Comparison of ENCODE assay signal across 14 cellular contexts in genomic region chr1:48039088-48040049, GRCh38. TPM values are rescaled to one million over a fixed set of nuclear protein-coding genes. Genes with fewer than 3 reads are reported as not detected.
DNase-seq lines count a peak whose midpoint lies in the region; ATAC-seq, FAIRE-seq and TF ChIP-seq lines count a peak whose summit lies in the region.
"Had no signal": no experiment of that assay in that cellular context is flagged by ENCODE, and none has a peak within 500 bp of the region (broad histone marks: within the 10 kb centered on the region; RNA-seq: fewer than 3 reads in every experiment).

No MANE protein-coding gene starts in this region.

- H2AK9ac ChIP-seq in IMR-90 (replicated peaks; ENCODE audit: low read depth, low read length, poor library complexity), result no peak overlapping the region

- ATAC-seq in GM19023 (IDR thresholded peaks at IDR 0.05; ENCODE audit: unreplicated experiment) (peak; percentile 64), IMR-90 (ENCODE audit: low read depth) (no peak)

- H3K4me3 ChIP-seq in A673 (ENCODE audit: low read depth, low read length, poor library complexity, severe bottlenecking), result no peak overlapping the region
- H3K4me3 ChIP-seq in IMR-90 (ENCODE audit: insufficient read depth, low read depth, low read length), result no peak overlapping the region
- no peak overlapping the region for H3K4me3 ChIP-seq in fibroblast of the aortic adventitia (ENCODE audit: low read depth, low read length)

- no peak overlapping the region for H2AK5ac ChIP-seq in IMR-90 (ENCODE audit: low read depth, low read length)

- TF ChIP-seq RAD21 in IMR-90 (IDR thresholded peaks at IDR 0.05; ENCODE audit: low read length), result no peak

- no peak overlapping the region for H2BK20ac ChIP-seq in IMR-90 (ENCODE audit: low read depth, low read length)

- TF ChIP-seq CTCF in A673 (conservative IDR thresholded peaks at IDR 0.05; ENCODE audit: low read depth, low read length) (no peak), IMR-90 (conservative IDR thresholded peaks at IDR 0.05; ENCODE audit: low read depth, low read length) (no peak), fibroblast of the aortic adventitia (IDR thresholded peaks at IDR 0.05; ENCODE audit: insufficient read depth, low read length) (no peak), D721Med (IDR thresholded peaks at IDR 0.05; ENCODE audit: insufficient read depth, missing control alignments) (no peak)

- H4K8ac ChIP-seq in IMR-90 (ENCODE audit: low read depth in 2 of 2, low read length in 2 of 2), result no peak overlapping the region

- no peak for TF ChIP-seq POLR2A in IMR-90 (IDR thresholded peaks at IDR 0.05; ENCODE audit: low read depth, low read length)

- BruUV-seq in A673 (replicated peaks; lab: Mats Ljungman, UMichigan) (no TSS peak), IMR-90 (replicated peaks; lab: Mats Ljungman, UMichigan) (no TSS peak)

- no peak overlapping the region for H3K14ac ChIP-seq in IMR-90 (replicated peaks; ENCODE audit: low read depth, low read length)

- no peak for FAIRE-seq in D721Med (lab: Jason Lieb, UNC)

- no peak overlapping the region for H3K4ac ChIP-seq in IMR-90 (ENCODE audit: low read depth, low read length)

- in situ Hi-C loops in IMR-90 (cut with MboI; ENCODE audit: low sequenced_read_pairs), result no loop called here

- H3K4me1 ChIP-seq in A673 (ENCODE audit: insufficient read depth, low read length, poor library complexity, severe bottlenecking) (peaks cover 7% of the 10 kb centered on the region), IMR-90 (ENCODE audit: control insufficient read depth, insufficient read depth, low read length) (no peaks in the 10 kb centered on the region)

- no peak overlapping the region for H3K56ac ChIP-seq in IMR-90 (ENCODE audit: extremely low read depth, insufficient read depth, low read length)

- H4K20me1 ChIP-seq in IMR-90 (ENCODE audit: insufficient read depth, low read length), result no peaks in the 10 kb centered on the region

- H3K18ac ChIP-seq in IMR-90 (ENCODE audit: low read depth, low read length), result no peak overlapping the region

- POLR2A ChIA-PET in A673 (lab: Charles Lee; ENCODE audit: low non-redundant PET) (no interaction called here), IMR-90 (lab: Charles Lee; ENCODE audit: unreplicated experiment) (no interaction called here)

- WGBS in IMR-90 (ENCODE audit: extremely low coverage in 2 of 2, insufficient read length in 1 of 2), 2 experiments, result 30% methylated on average over 2 of the region's 12 CpGs; no CpG with 5 or more reads in 1 of the 2 experiments

- H3K27ac ChIP-seq in A673 (ENCODE audit: low read depth, low read length, poor library complexity, severe bottlenecking) (no peak overlapping the region), IMR-90 (ENCODE audit: insufficient read depth, low read length) (no peak overlapping the region)

- H3K4me2 ChIP-seq in IMR-90 (ENCODE audit: low read depth, low read length), result no peak overlapping the region

- DNase-seq in A673 (ENCODE audit: low spot score), result peak; percentile 83
- DNase-seq in IMR-90, result peak; percentile 19
- DNase-seq in fibroblast of the aortic adventitia (ENCODE audit: low read depth), result peak; percentile 20
- DNase-seq in DMS53 (lab: John Stamatoyannopoulos, UW), result no peak
- no peak for DNase-seq in D721Med (ENCODE audit: insufficient read length, low spot score)
- no peak for DNase-seq in stimulated activated CD8-positive, alpha-beta memory T cell treated with anti-CD3 and anti-CD28 coated beads, Interleukin-4, amount 100 ng/mL, for 48 hours
- no peak for DNase-seq in putamen (ENCODE audit: low spot score)
- DNase-seq: activated naive CD4-positive, alpha-beta T cell treated with anti-CD3 and anti-CD28 coated beads for 36 hours; effector CD8-positive, alpha-beta T cell; KG1; posterior cingulate gyrus had no signal

- no peak overlapping the region for H3K9ac ChIP-seq in IMR-90 (ENCODE audit: low read depth, low read length)

- dilution Hi-C loops in IMR-90 (cut with HindIII; ENCODE audit: low sequenced_read_pairs, unreplicated experiment), result no loop called here

- H2BK15ac ChIP-seq in IMR-90 (ENCODE audit: low read depth, low read length), result no peak overlapping the region

- H2BK5ac ChIP-seq in IMR-90 (ENCODE audit: low read depth, low read length, poor library complexity, severe bottlenecking), result no peak overlapping the region

- no peak overlapping the region for H4K91ac ChIP-seq in IMR-90 (ENCODE audit: insufficient read depth, low read depth, low read length)

- CTCF ChIA-PET in A673 (lab: Charles Lee), result interaction anchor here (0.6 to 0.8 kb wide), 2 partner anchors 71 to 329 kb away, joined by 3 to 6 read pairs; no protein-coding TSS in a partner anchor
- CTCF ChIA-PET in IMR-90 (lab: Yijun Ruan, JAX), result no interaction called here

- H3K27me3 ChIP-seq in A673 (replicated peaks; ENCODE audit: insufficient read depth, low read depth, low read length, poor library complexity), result peaks cover 5% of the 10 kb centered on the region
- no peaks in the 10 kb centered on the region for H3K27me3 ChIP-seq in IMR-90 (ENCODE audit: control insufficient read depth, insufficient read depth, low read length)

- no peaks in the 10 kb centered on the region for H3K36me3 ChIP-seq in A673 (ENCODE audit: insufficient read depth, low read length, poor library complexity, severe bottlenecking)
- no peaks in the 10 kb centered on the region for H3K36me3 ChIP-seq in IMR-90 (ENCODE audit: control insufficient read depth, insufficient read depth, low read length)

- H3K9me3 ChIP-seq in A673 (ENCODE audit: low read depth, low read length, poor library complexity, severe bottlenecking) (no peaks in the 10 kb centered on the region), IMR-90 (ENCODE audit: control insufficient read depth, insufficient read depth, low read length) (no peaks in the 10 kb centered on the region)

- H3K9me1 ChIP-seq in IMR-90 (ENCODE audit: insufficient read depth, low read length), result no peaks in the 10 kb centered on the region

- no peak overlapping the region for H2AFZ ChIP-seq in IMR-90 (replicated peaks; ENCODE audit: low read length, poor library complexity)

- intact Hi-C loops in A673 (cut with micrococcal nuclease; ENCODE audit: unreplicated experiment) (no loop called here), IMR-90 (cut with micrococcal nuclease) (no loop called here)

- H3K79me1 ChIP-seq in IMR-90 (ENCODE audit: low read depth in 1 of 2, low read length in 2 of 2), result no peaks in the 10 kb centered on the region

- H2BK120ac ChIP-seq in IMR-90 (ENCODE audit: low read depth, low read length), result no peak overlapping the region

- no peak overlapping the region for H4K5ac ChIP-seq in IMR-90 (ENCODE audit: low read depth, low read length)

- H3K23ac ChIP-seq in IMR-90 (ENCODE audit: low read depth, low read length), result no peak overlapping the region

TF ChIP-seq in IMR-90, 13 proteins besides CTCF, POLR2A, EP300 and RAD21:
- TF ChIP-seq ELK1 (IDR thresholded peaks at IDR 0.05; ENCODE audit: borderline replicate concordance, low read depth, low read length), result no peak
- TF ChIP-seq MAFK (IDR thresholded peaks at IDR 0.05; ENCODE audit: low read depth, low read length), result no peak
- no peak for TF ChIP-seq MXI1 (IDR thresholded peaks at IDR 0.05; ENCODE audit: borderline replicate concordance, low read depth, low read length)
- no peak for TF ChIP-seq NFE2L2 (IDR thresholded peaks at IDR 0.05; ENCODE audit: low read depth, low read length)
- TF ChIP-seq USF2 (IDR thresholded peaks at IDR 0.05; ENCODE audit: low read depth, low read length), result no peak
- no peak for TF ChIP-seq CHD1 (IDR thresholded peaks at IDR 0.05; ENCODE audit: low read depth, low read length)
- TF ChIP-seq CEBPB (IDR thresholded peaks at IDR 0.05; ENCODE audit: low read depth, low read length), result no peak
- TF ChIP-seq RCOR1 (IDR thresholded peaks at IDR 0.05; ENCODE audit: insufficient replicate concordance, low read length), result no peak
- TF ChIP-seq MAZ (IDR thresholded peaks at IDR 0.05; ENCODE audit: borderline replicate concordance, low read depth, low read length), result no peak
- TF ChIP-seq BHLHE40 (IDR thresholded peaks at IDR 0.05; ENCODE audit: low read depth, low read length), result no peak
- no peak for TF ChIP-seq RFX5 (IDR thresholded peaks at IDR 0.05; ENCODE audit: low read depth, low read length)
- no peak for TF ChIP-seq FOS (IDR thresholded peaks at IDR 0.05; ENCODE audit: low read depth, low read length)

RNA-seq across cellular contexts. Expression of gene TRABD2B, which starts 42.2 kb away (rescaled TPM):
- total RNA-seq in A673 (2021) (not detected in 2 replicates), IMR-90 (2012; rRNA removed) (not detected in 2 replicates), fibroblast of the aortic adventitia (ENCODE audit: low replicate concordance) (under 0.01 and 0.16 TPM in 2 replicates)
- polyA plus RNA-seq in IMR-90 (2012; rRNA removed), result not detected in 2 replicates
- not detected in 2 replicates for polyA plus RNA-seq in IMR-90 (2012; cell fraction: cytosol; rRNA removed)
- polyA plus RNA-seq in IMR-90 (2012; cell fraction: nucleus; rRNA removed; ENCODE audit: low replicate concordance), result not detected in 2 replicates
- total RNA-seq: activated naive CD4-positive, alpha-beta T cell treated with anti-CD3 and anti-CD28 coated beads for 36 hours; OCI-LY7 had no signal
- polyA plus RNA-seq: BJ had no signal

Comparison
In these comparisons a context has a peak if more than half of its experiments do, and no peak if none do; other contexts are left out.
1. DNase-seq: peak in A673 (single experiment), IMR-90 (single experiment) and fibroblast of the aortic adventitia (single experiment); none in DMS53 (single experiment), D721Med (single experiment), stimulated activated CD8-positive, alpha-beta memory T cell treated with anti-CD3 and anti-CD28 coated beads, Interleukin-4, amount 100 ng/mL, for 48 hours (single experiment) and putamen (single experiment).